ENCODE assay signal across 8 cellular contexts in the genomic region with DNA sequence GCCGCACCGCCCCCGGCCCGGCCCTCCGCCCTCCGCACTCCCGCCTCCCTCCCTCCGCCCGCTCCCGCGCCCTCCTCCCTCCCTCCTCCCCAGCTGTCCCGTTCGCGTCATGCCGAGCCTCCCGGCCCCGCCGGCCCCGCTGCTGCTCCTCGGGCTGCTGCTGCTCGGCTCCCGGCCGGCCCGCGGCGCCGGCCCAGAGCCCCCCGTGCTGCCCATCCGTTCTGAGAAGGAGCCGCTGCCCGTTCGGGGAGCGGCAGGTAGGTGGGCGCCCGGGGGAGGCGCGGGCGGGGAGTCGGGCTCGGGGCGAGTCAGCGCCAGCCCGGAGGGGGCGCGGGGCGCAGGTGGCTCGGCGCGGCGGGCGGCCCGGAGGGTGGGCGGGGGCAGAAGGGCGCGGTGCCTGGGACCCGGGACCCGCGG. TPM values are rescaled to one million over a fixed set of nuclear protein-coding genes. Genes with fewer than 3 reads are reported as not detected.
DNase-seq lines count a peak whose midpoint lies in the region; ATAC-seq and TF ChIP-seq lines count a peak whose summit lies in the region.

No MANE protein-coding gene starts in this region.

- peaks cover 0 to 15% (median 8%) of the 10 kb centered on the region in 7 donors for H3K4me1 Mint-ChIP-seq in naive thymus-derived CD4-positive, alpha-beta T cell

- CTCF ChIA-PET in naive thymus-derived CD4-positive, alpha-beta T cell (lab: Charles Lee): interaction anchor here (0.8 kb wide), 1 partner anchor 8 kb away, joined by 4 read pairs; no protein-coding TSS in a partner anchor

- H3K27me3 ChIP-seq in naive thymus-derived CD4-positive, alpha-beta T cell (ENCODE audit: control insufficient read depth in 2 of 2, insufficient read depth in 2 of 2, low read length in 2 of 2): peaks cover 0 to 9% of the 10 kb centered on the region in 2 donors

- peaks cover 38 to 82% (median 47%) of the 10 kb centered on the region in 5 donors for H3K27me3 Mint-ChIP-seq in naive thymus-derived CD4-positive, alpha-beta T cell

- POLR2A ChIA-PET in naive thymus-derived CD4-positive, alpha-beta T cell (lab: Charles Lee): interaction anchor here (1.6 kb wide), 1 partner anchor 12 kb away, joined by 4 read pairs; no protein-coding TSS in a partner anchor

- H3K4me1 ChIP-seq in naive thymus-derived CD4-positive, alpha-beta T cell (ENCODE audit: control insufficient read depth in 2 of 2, insufficient read depth in 2 of 2, low read length in 2 of 2): peaks cover 4 to 5% of the 10 kb centered on the region in 2 donors

- H3K9me3 Mint-ChIP-seq in naive thymus-derived CD4-positive, alpha-beta T cell: peaks cover 0 to 3% (median 0%) of the 10 kb centered on the region in 11 donors

- ATAC-seq in naive thymus-derived CD4-positive, alpha-beta T cell: peak; percentile 31
- ATAC-seq in GM21619 (IDR thresholded peaks at IDR 0.05; ENCODE audit: unreplicated experiment): no peak
- ATAC-seq in HG02970 (IDR thresholded peaks at IDR 0.05; ENCODE audit: low FRiP score, unreplicated experiment): no peak

- no peaks in the 10 kb centered on the region for H3K36me3 ChIP-seq in naive thymus-derived CD4-positive, alpha-beta T cell (ENCODE audit: control insufficient read depth in 2 of 3, insufficient read depth in 3 of 3, low read length in 3 of 3)

- intact Hi-C loops in naive thymus-derived CD4-positive, alpha-beta T cell (cut with micrococcal nuclease): no loop called here

- H3K4me3 ChIP-seq in naive thymus-derived CD4-positive, alpha-beta T cell (ENCODE audit: low read length): no peak overlapping the region

- DNase-seq in activated T-cell treated with anti-CD3 and anti-CD28 coated beads, Interleukin-2, amount 50 U/mL, for 1 hour: peak; percentile 44
- DNase-seq in activated T-cell treated with anti-CD3 and anti-CD28 coated beads for 4 hours: no peak
- peak; percentile 19 for DNase-seq in fibroblast of peridontal ligament (ENCODE audit: extremely low read depth)
- peak in 1 of 9 donors; percentile 18 for DNase-seq in naive thymus-derived CD4-positive, alpha-beta T cell
- no peak for DNase-seq in effector CD4-positive, alpha-beta T cell

- peak overlapping the region; percentile 30; the same call in 1 of the 2 replicates for H3K27ac ChIP-seq in VCaP
- H3K27ac ChIP-seq in naive thymus-derived CD4-positive, alpha-beta T cell (ENCODE audit: low read depth, low read length): no peak overlapping the region

- peaks cover 0 to 1% (median 0%) of the 10 kb centered on the region in 5 donors for H3K36me3 Mint-ChIP-seq in naive thymus-derived CD4-positive, alpha-beta T cell

- peak overlapping the region in 2 of 10 donors; percentile 80 to 81 for H3K4me3 Mint-ChIP-seq in naive thymus-derived CD4-positive, alpha-beta T cell

- H3K9me3 ChIP-seq in naive thymus-derived CD4-positive, alpha-beta T cell (ENCODE audit: control insufficient read depth in 2 of 3, low read length in 3 of 3): no peaks in the 10 kb centered on the region

- no peak overlapping the region for H3K27ac Mint-ChIP-seq in naive thymus-derived CD4-positive, alpha-beta T cell

- no peak for TF ChIP-seq CTCF in VCaP (conservative IDR thresholded peaks at IDR 0.05)

RNA-seq across cellular contexts. Expression of gene CHRD, which starts 0.4 kb away (rescaled TPM):
- not detected for total RNA-seq in naive thymus-derived CD4-positive, alpha-beta T cell
- not detected for polyA plus RNA-seq in naive thymus-derived CD4-positive, alpha-beta T cell

RNA-seq across cellular contexts. Expression of gene THPO, which starts 2.2 kb away (rescaled TPM):
- total RNA-seq in naive thymus-derived CD4-positive, alpha-beta T cell: not detected
- not detected for polyA plus RNA-seq in naive thymus-derived CD4-positive, alpha-beta T cell

RNA-seq across cellular contexts. Expression of gene POLR2H, which starts 18.7 kb away (rescaled TPM):
- total RNA-seq in naive thymus-derived CD4-positive, alpha-beta T cell: 100 to 1,000 TPM in 1 of 5 experiments, 10 to 100 TPM in 4; 34.9 to 112 (median 56.6) TPM
- polyA plus RNA-seq in naive thymus-derived CD4-positive, alpha-beta T cell: 10 to 100 TPM; 69.2 to 74.9 TPM

RNA-seq across cellular contexts. Expression of gene CLCN2, which starts 18.8 kb away (rescaled TPM):
- 1 to 10 TPM; 3.5 to 6.0 (median 5.0) TPM for total RNA-seq in naive thymus-derived CD4-positive, alpha-beta T cell
- polyA plus RNA-seq in naive thymus-derived CD4-positive, alpha-beta T cell: 1 to 10 TPM in 1 of 2 donors, under 1 TPM in 1; 0.91 to 1.1 TPM

RNA-seq across cellular contexts. Expression of gene FAM131A, which starts 42.8 kb away (rescaled TPM):
- 10 to 100 TPM in 3 of 5 experiments, 1 to 10 TPM in 2; 5.7 to 13.4 (median 10.3) TPM for total RNA-seq in naive thymus-derived CD4-positive, alpha-beta T cell
- 1 to 10 TPM; 2.2 to 2.5 TPM for polyA plus RNA-seq in naive thymus-derived CD4-positive, alpha-beta T cell

Comparison
In these comparisons a context has a peak if more than half of its experiments do, and no peak if none do; other contexts are left out.
1. DNase-seq: peak in activated T-cell treated with anti-CD3 and anti-CD28 coated beads, Interleukin-2, amount 50 U/mL, for 1 hour (single experiment) and fibroblast of peridontal ligament (single experiment); none in activated T-cell treated with anti-CD3 and anti-CD28 coated beads for 4 hours (single experiment) and effector CD4-positive, alpha-beta T cell (single experiment).